ENCODE assay signal across 18 cellular contexts in genomic region chrX:65920620-65921019, GRCh38.
DNase-seq lines count a peak whose midpoint lies in the region; ATAC-seq, FAIRE-seq and TF ChIP-seq lines count a peak whose summit lies in the region.
"Had no signal": no experiment of that assay in that cellular context is flagged by ENCODE, and none has a peak within 500 bp of the region (broad histone marks: within the 10 kb centered on the region; RNA-seq: fewer than 3 reads in every experiment).

No MANE protein-coding gene starts in this region.

- no peaks in the 10 kb centered on the region for H3K27me3 Mint-ChIP-seq in nephron progenitor cell (ENCODE audit: low read depth, poor library complexity)
- H3K27me3 Mint-ChIP-seq in T-helper 17 cell, result no peaks in the 10 kb centered on the region
- H3K27me3 Mint-ChIP-seq: CD4-positive, CD25-positive, alpha-beta regulatory T cell; stimulated activated memory B cell treated with anti-CD40 and anti-IgM and Interleukin-4, amounts not matched to agents 10 μg/mL and 1 μg/mL and 100 μg/mL, for 72 hours had no signal

- ATAC-seq in DND-41 (ENCODE audit: insufficient read depth, low read depth) (peak; percentile 85), Right ventricle myocardium inferior (no peak), T-helper 17 cell (no peak), HG02588 (IDR thresholded peaks at IDR 0.05; ENCODE audit: unreplicated experiment) (no peak)
- ATAC-seq: activated CD4-positive, CD25-positive, alpha-beta regulatory T cell treated with anti-CD3 and anti-CD28 coated beads, Interleukin-2, amount 50 U/mL, for 24 hours; stimulated activated memory B cell treated with anti-CD40 and anti-IgM and Interleukin-4, amounts not matched to agents 10 μg/mL and 1 μg/mL and 100 μg/mL, for 72 hours had no signal

- H3K4me1 Mint-ChIP-seq in nephron progenitor cell, result peaks cover 18% of the 10 kb centered on the region
- peaks cover 22% of the 10 kb centered on the region for H3K4me1 Mint-ChIP-seq in T-helper 17 cell

- no peaks in the 10 kb centered on the region for H3K36me3 Mint-ChIP-seq in nephron progenitor cell (ENCODE audit: low read depth)
- peaks cover 4% of the 10 kb centered on the region for H3K36me3 Mint-ChIP-seq in T-helper 17 cell (ENCODE audit: low read depth)
- H3K36me3 Mint-ChIP-seq: CD4-positive, CD25-positive, alpha-beta regulatory T cell; stimulated activated memory B cell treated with anti-CD40 and anti-IgM and Interleukin-4, amounts not matched to agents 10 μg/mL and 1 μg/mL and 100 μg/mL, for 72 hours had no signal

- no peak for TF ChIP-seq CTCF in DND-41 (IDR thresholded peaks at IDR 0.05; ENCODE audit: borderline replicate concordance, extremely low read depth, low read length, poor library complexity, severe bottlenecking)
- TF ChIP-seq CTCF in bronchial epithelial cell (IDR thresholded peaks at IDR 0.05; ENCODE audit: insufficient read depth, low read length, severe bottlenecking), result no peak
- TF ChIP-seq CTCF in nephron progenitor cell (IDR thresholded peaks at IDR 0.05), result no peak

- peak overlapping the region; percentile 66 for H2AFZ ChIP-seq in DND-41 (ENCODE audit: low read depth, low read length)

- peak overlapping the region; percentile 84 for H3K27ac Mint-ChIP-seq in nephron progenitor cell
- no peak overlapping the region for H3K27ac Mint-ChIP-seq in T-helper 17 cell

- FAIRE-seq in bronchial epithelial cell (lab: Jason Lieb, UNC), result peak; percentile 55

- peaks cover 4% of the 10 kb centered on the region for H3K79me2 ChIP-seq in DND-41 (ENCODE audit: insufficient read depth, low read length)

- peak overlapping the region in 1 of 2 experiments; percentile 7; a peak in 1 of 4 replicates for H3K4me3 ChIP-seq in DND-41 (ENCODE audit: low read depth in 1 of 2, low read length in 2 of 2)
- no peak overlapping the region for H3K4me3 ChIP-seq in bronchial epithelial cell (ENCODE audit: low read depth, low read length)
- H3K4me3 ChIP-seq: thyroid gland had no signal

- intact Hi-C loops in Right ventricle myocardium inferior (cut with DNase I), result no loop called here

- no peaks in the 10 kb centered on the region for H3K27me3 ChIP-seq in DND-41 (ENCODE audit: insufficient read depth, low read length, poor library complexity)
- H3K27me3 ChIP-seq in bronchial epithelial cell (ENCODE audit: control insufficient read depth, insufficient read depth, low read length), result no peaks in the 10 kb centered on the region
- H3K27me3 ChIP-seq: thyroid gland had no signal

- H3K4me2 ChIP-seq in DND-41 (ENCODE audit: insufficient read depth, low read length), result peak overlapping the region; percentile 47
- H3K4me2 ChIP-seq: SK-N-SH had no signal

- peak overlapping the region; percentile 49 for H3K9ac ChIP-seq in DND-41 (ENCODE audit: low read depth, low read length)
- H3K9ac ChIP-seq: SK-N-SH had no signal

- no peak overlapping the region for H3K4me3 Mint-ChIP-seq in nephron progenitor cell
- no peak overlapping the region for H3K4me3 Mint-ChIP-seq in T-helper 17 cell
- H3K4me3 Mint-ChIP-seq: CD4-positive, CD25-positive, alpha-beta regulatory T cell; IgD-negative memory B cell; stimulated activated memory B cell treated with anti-CD40 and anti-IgM and Interleukin-4, amounts not matched to agents 10 μg/mL and 1 μg/mL and 100 μg/mL, for 72 hours had no signal

- H3K4me1 ChIP-seq in DND-41 (ENCODE audit: insufficient read depth, low read length), result peaks cover 62% of the 10 kb centered on the region
- H3K4me1 ChIP-seq: thyroid gland had no signal

- H3K9me3 ChIP-seq in DND-41 (ENCODE audit: insufficient read depth, low read length, severe bottlenecking) (no peaks in the 10 kb centered on the region), T-helper 17 cell (ENCODE audit: control insufficient read depth, low read length, poor library complexity, severe bottlenecking) (no peaks in the 10 kb centered on the region)
- H3K9me3 ChIP-seq: SK-N-SH, thyroid gland had no signal

- H3K27ac ChIP-seq in DND-41 (ENCODE audit: low read length), result peak overlapping the region; percentile 93
- H3K27ac ChIP-seq: thyroid gland had no signal

- no peaks in the 10 kb centered on the region for H4K20me1 ChIP-seq in DND-41 (ENCODE audit: insufficient read depth, low read length)

- H3K9me3 Mint-ChIP-seq in nephron progenitor cell, result peaks cover 77% of the 10 kb centered on the region

- DNase-seq in DND-41 (peak; percentile 71), NCI-H1105 (lab: John Stamatoyannopoulos, UW) (peak; percentile 75), bronchial epithelial cell (ENCODE audit: low read depth) (peak; percentile 96), nephron progenitor cell (peak; percentile 2), Right ventricle myocardium inferior (ENCODE audit: missing footprints) (no peak), T-helper 17 cell (no peak), activated T-cell treated with anti-CD3 and anti-CD28 coated beads for 4 hours (no peak)
- DNase-seq: ACHN; caudate nucleus; CD4-positive, CD25-positive, alpha-beta regulatory T cell; NCI-H82; SK-N-SH; T1000; thyroid gland had no signal

- no peaks in the 10 kb centered on the region for H3K36me3 ChIP-seq in DND-41 (ENCODE audit: insufficient read depth, low read length)
- no peaks in the 10 kb centered on the region for H3K36me3 ChIP-seq in bronchial epithelial cell (ENCODE audit: control insufficient read depth, insufficient read depth, low read length)
- H3K36me3 ChIP-seq: thyroid gland had no signal

Comparison
In these comparisons a context has a peak if more than half of its experiments do, and no peak if none do; other contexts are left out.
1. DNase-seq: peak in DND-41 (single experiment), NCI-H1105 (single experiment), bronchial epithelial cell (single experiment) and nephron progenitor cell (single experiment); none in Right ventricle myocardium inferior (single experiment), T-helper 17 cell (0 of 3) and activated T-cell treated with anti-CD3 and anti-CD28 coated beads for 4 hours (single experiment).